ENCODE assay signal across 27 cellular contexts in the genomic region with DNA sequence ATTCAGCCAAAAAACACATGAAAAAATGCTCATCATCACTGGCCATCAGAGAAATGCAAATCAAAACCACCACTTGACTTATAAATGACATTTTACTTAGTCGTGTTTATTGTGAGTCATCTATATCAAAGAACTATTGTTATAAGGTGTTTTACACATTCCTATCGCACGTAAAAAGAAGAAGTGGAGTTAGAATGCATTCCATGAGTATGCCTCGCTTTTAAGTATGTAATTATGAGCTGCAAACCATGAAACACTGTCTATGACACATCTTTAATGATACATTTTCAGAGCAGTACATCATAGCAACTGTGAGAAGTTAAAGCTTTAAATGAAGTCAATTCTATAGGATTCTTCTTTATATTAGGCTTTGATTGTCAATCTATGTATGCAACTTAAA.
DNase-seq lines count a peak whose midpoint lies in the region; ATAC-seq and TF ChIP-seq lines count a peak whose summit lies in the region.
"Had no signal": no experiment of that assay in that cellular context is flagged by ENCODE, and none has a peak within 500 bp of the region (broad histone marks: within the 10 kb centered on the region; RNA-seq: fewer than 3 reads in every experiment).

No MANE protein-coding gene starts in this region.

- DNase-seq in Caki2 (ENCODE audit: low read depth) (peak; percentile 49), HT1080 (ENCODE audit: low read depth) (peak; percentile 75), SW480 (ENCODE audit: low spot score) (peak; percentile 79), glomerular visceral epithelial cell (ENCODE audit: extremely low spot score) (peak; percentile 74), NCI-H2227 (lab: John Stamatoyannopoulos, UW; ENCODE audit: unreplicated experiment) (no peak), right lobe of liver (no peak), activated gamma-delta T cell treated with Interleukin-2 at 50 U/mL for 16 hours (no peak), dedifferentiated amniotic fluid mesenchymal stem cell (ENCODE audit: extremely low spot score) (no peak)
- DNase-seq: activated CD4-positive, alpha-beta T cell treated with anti-CD3 and anti-CD28 coated beads, Interleukin-2, amount 50 U/mL, for 48 hours; activated CD8-positive, alpha-beta memory T cell treated with anti-CD3 and anti-CD28 coated beads, Interleukin-2, amount 50 U/mL, for 48 hours; activated naive CD8-positive, alpha-beta T cell treated with anti-CD3 and anti-CD28 coated beads, Interleukin-2, amount 10 ng/mL, durations not matched to agents 7 days and 5 days; COR-L47; DMS79; effector CD4-positive, alpha-beta T cell; NCI-H146; NCI-H2171; NCI-H526 treated with DMSO at 0.1 percent for 48 hours; ovary; stimulated activated CD4-positive, alpha-beta T cell treated with anti-CD3 and anti-CD28 coated beads, Interleukin-12 subunit alpha, Interleukin-12 subunit beta, amount 100 ng/mL, for 4 hours; stimulated activated CD4-positive, alpha-beta T cell treated with anti-CD3 and anti-CD28 coated beads, Interleukin-4, amount 100 ng/mL, for 24 hours; stimulated activated naive CD4-positive, alpha-beta T cell; testis had no signal

- no peak for TF ChIP-seq POLR2A in right lobe of liver (IDR thresholded peaks at IDR 0.05)

- H3K27ac ChIP-seq in right lobe of liver, result no peak overlapping the region
- H3K27ac ChIP-seq: gastroesophageal sphincter, ovary, right atrium auricular region, testis had no signal

- in situ Hi-C loops in Caki2 (cut with HindIII; ENCODE audit: low pct_unique_long_range_greater_than_20kb, low sequenced_read_pairs), result no loop called here

- no peaks in the 10 kb centered on the region for H3K36me3 ChIP-seq in right lobe of liver
- H3K36me3 ChIP-seq: gastroesophageal sphincter, ovary, right atrium auricular region had no signal

- no peaks in the 10 kb centered on the region for H3K27me3 ChIP-seq in right lobe of liver
- H3K27me3 ChIP-seq: gastroesophageal sphincter, ovary, right atrium auricular region, testis had no signal

- no peak for ATAC-seq in right lobe of liver
- ATAC-seq: gastroesophageal sphincter; GM12878; K562; natural killer cell treated with Interleukin-12 subunit alpha and Interleukin-12 subunit beta and Interleukin-15 and Interleukin-18, amount 100 ng/mL, for 72 hours had no signal

- no peaks in the 10 kb centered on the region for H3K9me3 ChIP-seq in right lobe of liver
- H3K9me3 ChIP-seq: gastroesophageal sphincter, ovary, right atrium auricular region, testis had no signal

- H3K4me3 ChIP-seq in right lobe of liver, result no peak overlapping the region
- H3K4me3 ChIP-seq: gastroesophageal sphincter, GM12878, K562, ovary, right atrium auricular region, testis had no signal

- 38% methylated on average over 4 of the region's 4 CpGs for WGBS in right lobe of liver (ENCODE audit: insufficient coverage, low coverage, low lambda C conversion rate, missing lambda C conversion rate)

- intact Hi-C loops in right lobe of liver (cut with DNase I), result no loop called here

- TF ChIP-seq CTCF in right lobe of liver (IDR thresholded peaks at IDR 0.05), result no peak

- H3K4me1 ChIP-seq in right lobe of liver, result no peaks in the 10 kb centered on the region
- H3K4me1 ChIP-seq: gastroesophageal sphincter, right atrium auricular region, testis had no signal

Comparison
In these comparisons a context has a peak if more than half of its experiments do, and no peak if none do; other contexts are left out.
1. DNase-seq: peak in Caki2 (single experiment), HT1080 (single experiment), SW480 (single experiment) and glomerular visceral epithelial cell (single experiment); none in NCI-H2227 (single experiment), right lobe of liver (0 of 3), activated gamma-delta T cell treated with Interleukin-2 at 50 U/mL for 16 hours (single experiment) and dedifferentiated amniotic fluid mesenchymal stem cell (single experiment).